Comparison of ENCODE assay signal across 19 cellular contexts in genomic region chr7:94933256-94933990, GRCh38. TPM values are rescaled to one million over a fixed set of nuclear protein-coding genes. Genes with fewer than 3 reads are reported as not detected.
"Had no signal": no experiment of that assay in that cellular context is flagged by ENCODE, and none has a peak within 500 bp of the region (broad histone marks: within the 10 kb centered on the region; RNA-seq: fewer than 3 reads in every experiment).

No MANE protein-coding gene starts in this region.

- H3K36me3 ChIP-seq: adrenal gland, breast epithelium, tibial artery had no signal

- H3K36me3 Mint-ChIP-seq: activated naive CD4-positive, alpha-beta T cell treated with anti-CD3 and anti-CD28 coated beads, Interleukin-2, amount 50 U/mL, for 72 hours; naive thymus-derived CD8-positive, alpha-beta T cell had no signal

- DNase-seq: activated CD4-positive, CD25-positive, alpha-beta regulatory T cell treated with anti-CD3 and anti-CD28 coated beads, Interleukin-2, amount 50 U/mL, for 72 hours; activated gamma-delta T cell treated with Interleukin-2 at 50 U/mL for 16 hours; effector CD8-positive, alpha-beta T cell; foreskin fibroblast; hypothalamus; naive thymus-derived CD8-positive, alpha-beta T cell; stimulated activated CD4-positive, alpha-beta T cell treated with anti-CD3 and anti-CD28 coated beads, Interleukin-12 subunit alpha, Interleukin-12 subunit beta, amount 100 ng/mL, for 4 hours; stimulated activated CD4-positive, alpha-beta T cell treated with anti-CD3 and anti-CD28 coated beads, Interleukin-1b, Interleukin-23, amount 100 ng/mL, for 48 hours; stimulated activated CD8-positive, alpha-beta memory T cell treated with anti-CD3 and anti-CD28 coated beads, Interleukin-4, amount 100 ng/mL, for 48 hours; stimulated activated naive CD4-positive, alpha-beta T cell treated with Interleukin-2 at 50 U/mL for 16 hours; tibial artery had no signal

- H3K27me3 ChIP-seq: adrenal gland, breast epithelium, tibial artery had no signal

- H3K4me3 Mint-ChIP-seq: activated T-helper 1 cell treated with anti-CD3 and anti-CD28 coated beads, Interleukin-12 subunit alpha, Interleukin-12 subunit beta, Interleukin-2, Interleukin-4 antibody, amounts not matched to agents 30 ng/mL and 10 ng/mL and 1 ng/mL, durations not matched to agents 14 hours and 24 hours and 36 hours; dendritic cell treated with granulocyte-macrophage colony-stimulating factor and Interleukin-4, amounts not matched to agents 40 ng/mL and 50 ng/mL, for 4 days; naive thymus-derived CD8-positive, alpha-beta T cell had no signal

- H3K27ac Mint-ChIP-seq: activated naive CD4-positive, alpha-beta T cell treated with anti-CD3 and anti-CD28 coated beads, Interleukin-2, amount 50 U/mL, for 72 hours; activated T-helper 1 cell treated with anti-CD3 and anti-CD28 coated beads, Interleukin-12 subunit alpha, Interleukin-12 subunit beta, Interleukin-2, Interleukin-4 antibody, amounts not matched to agents 30 ng/mL and 10 ng/mL and 1 ng/mL, durations not matched to agents 14 hours and 24 hours and 36 hours; dendritic cell treated with granulocyte-macrophage colony-stimulating factor and Interleukin-4, amounts not matched to agents 40 ng/mL and 50 ng/mL, for 4 days; naive thymus-derived CD8-positive, alpha-beta T cell had no signal

- H3K4me3 ChIP-seq: adrenal gland, breast epithelium, tibial artery had no signal

- H3K27ac ChIP-seq: breast epithelium, parathyroid adenoma, tibial artery had no signal

- H3K4me1 Mint-ChIP-seq: naive thymus-derived CD8-positive, alpha-beta T cell had no signal

- H3K9me3 Mint-ChIP-seq: activated naive CD4-positive, alpha-beta T cell treated with anti-CD3 and anti-CD28 coated beads, Interleukin-2, amount 50 U/mL, for 72 hours; activated T-helper 1 cell treated with anti-CD3 and anti-CD28 coated beads, Interleukin-12 subunit alpha, Interleukin-12 subunit beta, Interleukin-2, Interleukin-4 antibody, amounts not matched to agents 30 ng/mL and 10 ng/mL and 1 ng/mL, durations not matched to agents 14 hours and 24 hours and 36 hours; dendritic cell treated with granulocyte-macrophage colony-stimulating factor and Interleukin-4, amounts not matched to agents 40 ng/mL and 50 ng/mL, for 4 days had no signal

- H3K9me3 ChIP-seq: adrenal gland, breast epithelium, tibial artery had no signal

- ATAC-seq: activated naive CD4-positive, alpha-beta T cell treated with anti-CD3 and anti-CD28 coated beads, Interleukin-2, amount 50 U/mL, for 72 hours; left lobe of liver; naive thymus-derived CD8-positive, alpha-beta T cell had no signal

- H3K27me3 Mint-ChIP-seq: dendritic cell treated with granulocyte-macrophage colony-stimulating factor and Interleukin-4, amounts not matched to agents 40 ng/mL and 50 ng/mL, for 4 days had no signal

- H3K4me1 ChIP-seq: breast epithelium, parathyroid adenoma, tibial artery had no signal

RNA-seq across cellular contexts. Expression of gene PPP1R9A, which starts 26.0 kb away (rescaled TPM):
- total RNA-seq: activated naive CD4-positive, alpha-beta T cell treated with anti-CD3 and anti-CD28 coated beads, Interleukin-2, amount 50 U/mL, for 72 hours; activated T-helper 1 cell treated with anti-CD3 and anti-CD28 coated beads, Interleukin-12 subunit alpha, Interleukin-12 subunit beta, Interleukin-2, Interleukin-4 antibody, amounts not matched to agents 30 ng/mL and 10 ng/mL and 1 ng/mL, durations not matched to agents 14 hours and 24 hours and 36 hours; T-helper 1 cell treated with Interleukin-12 subunit alpha and Interleukin-12 subunit beta and Interleukin-4 antibody, amounts not matched to agents 30 ng/mL and 1 ng/mL, for 36 hours had no signal
